ENCODE assay signal across 8 cellular contexts in genomic region chr16:89507219-89507833, GRCh38.
DNase-seq lines count a peak whose midpoint lies in the region; ATAC-seq and TF ChIP-seq lines count a peak whose summit lies in the region.

No MANE protein-coding gene starts in this region.

- H3K9me3 ChIP-seq in MM.1S (replicated peaks; ENCODE audit: insufficient read depth, low read length) (no peaks in the 10 kb centered on the region), mucosa of rectum (ENCODE audit: control insufficient read depth in 2 of 2, low read length in 2 of 2) (no peaks in the 10 kb centered on the region)

- peaks cover 23% of the 10 kb centered on the region for H3K79me2 ChIP-seq in MM.1S (ENCODE audit: low read length)

- H4K20me1 ChIP-seq in MM.1S (ENCODE audit: insufficient read depth, low read length), result no peaks in the 10 kb centered on the region

- H3K4me1 ChIP-seq in MM.1S (ENCODE audit: low read length) (no peaks in the 10 kb centered on the region), mucosa of rectum (ENCODE audit: control insufficient read depth in 2 of 2, insufficient read depth in 2 of 2, low read length in 2 of 2) (peaks cover 33 to 41% of the 10 kb centered on the region in 2 donors)

- H3F3A ChIP-seq in MM.1S (ENCODE audit: insufficient read depth, low read length), result no peaks in the 10 kb centered on the region

- H3K9me2 ChIP-seq in MM.1S (replicated peaks; ENCODE audit: insufficient read depth, low read length), result no peaks in the 10 kb centered on the region

- H2AFZ ChIP-seq in MM.1S (ENCODE audit: low read length), result 0 out of 2 replicates have a peak overlapping the region, but pooled peaks have one; percentile 75

- H3K27me3 ChIP-seq in MM.1S (replicated peaks; ENCODE audit: insufficient read depth, low read length) (no peaks in the 10 kb centered on the region), mucosa of rectum (ENCODE audit: control insufficient read depth in 2 of 2, insufficient read depth in 2 of 2, low read length in 2 of 2) (no peaks in the 10 kb centered on the region)

- H3K4me3 ChIP-seq in MM.1S (ENCODE audit: low read length) (peak overlapping the region; percentile 66), coronary artery (peak overlapping the region; percentile 98), mucosa of rectum (ENCODE audit: low read length in 2 of 2) (peak overlapping the region; percentile 87 to 93)

- ATAC-seq in GM19324 (IDR thresholded peaks at IDR 0.05; ENCODE audit: low FRiP score, unreplicated experiment), result peak; percentile 4

- H3K27ac ChIP-seq in MM.1S (ENCODE audit: low read length) (no peak overlapping the region), coronary artery (peak overlapping the region; percentile 93 to 95), mucosa of rectum (ENCODE audit: low read depth in 2 of 2, low read length in 2 of 2) (peak overlapping the region; percentile 93 to 94)

- TF ChIP-seq CTCF in MM.1S (IDR thresholded peaks at IDR 0.05; ENCODE audit: low read length) (no peak), coronary artery (IDR thresholded peaks at IDR 0.05) (no peak)

- no peaks in the 10 kb centered on the region for H3K36me3 ChIP-seq in MM.1S (replicated peaks; ENCODE audit: insufficient read depth, low read length)
- peaks cover 11 to 15% of the 10 kb centered on the region in 2 donors for H3K36me3 ChIP-seq in mucosa of rectum (ENCODE audit: control insufficient read depth in 2 of 2, insufficient read depth in 2 of 2, low read length in 2 of 2)

- H3K9ac ChIP-seq in MM.1S (ENCODE audit: low read length), result peak overlapping the region; percentile 68; the same call in 1 of the 2 replicates
- H3K9ac ChIP-seq in mucosa of rectum (ENCODE audit: low read depth in 1 of 2, low read length in 2 of 2), result peak overlapping the region; percentile 91 to 92

- peak overlapping the region; percentile 81 for H3K4me2 ChIP-seq in MM.1S (ENCODE audit: low read depth, low read length)

- DNase-seq in MM.1S (no peak), coronary artery (ENCODE audit: low spot score) (peak; percentile 80), LoVo (ENCODE audit: low spot score) (no peak), D341Med (ENCODE audit: low spot score) (no peak), NCI-H1930 (lab: John Stamatoyannopoulos, UW) (no peak)
- no peak for DNase-seq in activated effector memory CD4-positive, alpha-beta T cell treated with Interleukin-2 at 50 U/mL for 16 hours
